ENCODE assay signal across 9 cellular contexts in the genomic region with DNA sequence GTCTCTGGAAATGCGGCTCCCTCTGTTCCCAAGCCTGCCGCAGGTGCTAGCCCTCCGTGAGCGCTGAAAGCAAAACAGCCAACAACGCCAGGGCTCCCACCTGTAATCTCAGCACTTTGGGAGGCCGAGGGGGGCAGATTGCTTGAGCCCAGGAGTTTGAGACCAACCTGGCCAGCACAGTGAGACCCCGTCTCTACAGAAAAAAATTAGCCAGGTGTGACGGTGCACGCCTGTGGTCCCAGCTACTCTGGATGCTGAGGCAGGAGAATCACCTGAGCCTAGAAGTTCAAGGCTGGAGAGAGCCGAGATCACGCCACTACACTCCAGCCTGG. TPM values are rescaled to one million over a fixed set of nuclear protein-coding genes. Genes with fewer than 3 reads are reported as not detected.
DNase-seq lines count a peak whose midpoint lies in the region; ATAC-seq, FAIRE-seq and TF ChIP-seq lines count a peak whose summit lies in the region.
"Had no signal": no experiment of that assay in that cellular context is flagged by ENCODE, and none has a peak within 500 bp of the region (broad histone marks: within the 10 kb centered on the region; RNA-seq: fewer than 3 reads in every experiment).

No MANE protein-coding gene starts in this region.

- peak overlapping the region; percentile 94 for H2BK5ac ChIP-seq in neuronal stem cell (ENCODE audit: low read length)

- H3K9ac ChIP-seq in endothelial cell of umbilical vein (replicated peaks; ENCODE audit: extremely low read depth, insufficient read depth, low read length) (peak overlapping the region; percentile 68), neuronal stem cell (ENCODE audit: low read depth, low read length, poor library complexity) (no peak overlapping the region)

- peak overlapping the region; percentile 81 to 95 (median 94) for H3K4me3 Mint-ChIP-seq in IgD-negative memory B cell

- H3K9me3 ChIP-seq in endothelial cell of umbilical vein (replicated peaks; ENCODE audit: control insufficient read depth, insufficient read depth, low read length) = no peaks in the 10 kb centered on the region
- H3K9me3 ChIP-seq in neuronal stem cell (replicated peaks in 1 of 2; ENCODE audit: control insufficient read depth in 2 of 2, insufficient read depth in 1 of 2, low read depth in 1 of 2, low read length in 2 of 2) = peaks cover 6% of the 10 kb centered on the region in 2 donors

- TF ChIP-seq POLR2A in endothelial cell of umbilical vein (IDR thresholded peaks at IDR 0.05; ENCODE audit: low read depth, low read length) = no peak

- POLR2A ChIA-PET in AG04449 (lab: Yijun Ruan, JAX) (interaction anchor here (1.0 to 2.1 kb wide), 9 partner anchors 9 to 203 kb away, joined by 3 to 20 read pairs (median 7); a partner anchor contains a TSS), endothelial cell of umbilical vein (lab: Charles Lee) (interaction anchor here (1.7 to 1.9 kb wide), 2 partner anchors 41 to 43 kb away, joined by 4 to 9 read pairs; a partner anchor contains a TSS)

- no peak overlapping the region for H4K8ac ChIP-seq in neuronal stem cell (ENCODE audit: low read depth, low read length)

- peak overlapping the region; percentile 96 to 98 (median 97) for H3K27ac Mint-ChIP-seq in IgD-negative memory B cell

- no peak overlapping the region for H3K14ac ChIP-seq in neuronal stem cell (ENCODE audit: low read length)

- intact Hi-C loops in endothelial cell of umbilical vein (cut with micrococcal nuclease) = loop anchor here (5.0 kb wide), 1 partner anchor 205 kb away; a partner anchor contains a TSS

- H2BK15ac ChIP-seq in neuronal stem cell (ENCODE audit: low read length) = no peak overlapping the region

- dilution Hi-C loops in endothelial cell of umbilical vein (cut with MboI; ENCODE audit: extremely low pct_ligation_motif_present, low sequenced_read_pairs) = no loop called here

- H2AK5ac ChIP-seq in neuronal stem cell (ENCODE audit: low read depth, low read length) = peak overlapping the region; percentile 85

- H3K27ac ChIP-seq in endothelial cell of umbilical vein (ENCODE audit: insufficient read depth, low read depth, low read length) = peak overlapping the region; percentile 79
- peak overlapping the region; percentile 83 for H3K27ac ChIP-seq in neuronal stem cell (replicated peaks; ENCODE audit: low read length)

- H2BK120ac ChIP-seq in neuronal stem cell (ENCODE audit: low read depth, low read length) = peak overlapping the region; percentile 19

- H3K23ac ChIP-seq in neuronal stem cell (ENCODE audit: low read depth, low read length, poor library complexity) = no peak overlapping the region

- no peak overlapping the region for H2BK12ac ChIP-seq in neuronal stem cell (ENCODE audit: low read length)

- DNase-seq in AG04449 (ENCODE audit: low read depth, low spot score) (no peak), endothelial cell of umbilical vein (ENCODE audit: low read depth, low spot score) (no peak), neuronal stem cell (ENCODE audit: low spot score) (no peak), mucosa of gallbladder (ENCODE audit: low spot score) (no peak), SKM-1 (lab: John Stamatoyannopoulos, UW; ENCODE audit: unreplicated experiment) (no peak), OCI-M1 (lab: John Stamatoyannopoulos, UW) (no peak)
- DNase-seq: NCI-H1436 had no signal

- no CpG with 5 or more reads among the region's 11 CpGs for WGBS in neuronal stem cell (ENCODE audit: extremely low coverage in 2 of 2, insufficient read length in 2 of 2, insufficient replicate concordance in 1 of 2), 2 donors

- TF ChIP-seq CTCF in AG04449 (IDR thresholded peaks at IDR 0.05; ENCODE audit: insufficient read depth, low read length, missing control alignments) (no peak), endothelial cell of umbilical vein (IDR thresholded peaks at IDR 0.05; ENCODE audit: extremely low read depth in 1 of 2, insufficient read depth in 1 of 2, low read depth in 1 of 2, low read length in 2 of 2) (no peak)

- peaks cover 2% of the 10 kb centered on the region for H3K79me1 ChIP-seq in neuronal stem cell (ENCODE audit: low read depth, low read length)

- no peaks in the 10 kb centered on the region for H3K27me3 Mint-ChIP-seq in IgD-negative memory B cell

- H4K91ac ChIP-seq in neuronal stem cell (ENCODE audit: low read depth, low read length, poor library complexity) = no peak overlapping the region

- H3K4me1 ChIP-seq in endothelial cell of umbilical vein (ENCODE audit: control insufficient read depth, extremely low read depth, insufficient read depth, low read length) (peaks cover 20% of the 10 kb centered on the region), neuronal stem cell (ENCODE audit: control insufficient read depth in 2 of 2, insufficient read depth in 1 of 2, low read depth in 1 of 2, low read length in 2 of 2) (peaks cover 18 to 34% of the 10 kb centered on the region in 2 donors)

- ATAC-seq in GM21528 (IDR thresholded peaks at IDR 0.05; ENCODE audit: low FRiP score, unreplicated experiment) = no peak

- H3K79me2 ChIP-seq in endothelial cell of umbilical vein (ENCODE audit: control insufficient read depth, insufficient read depth, low read length) = no peaks in the 10 kb centered on the region

- H3K4me3 ChIP-seq in AG04449 (ENCODE audit: low read depth, low read length) (peak overlapping the region; percentile 60), endothelial cell of umbilical vein (replicated peaks in 1 of 3; ENCODE audit: insufficient read depth in 1 of 3, low read depth in 1 of 3, low read length in 3 of 3) (no peak overlapping the region), neuronal stem cell (ENCODE audit: low read length in 2 of 2) (peak overlapping the region in 1 of 2 donors; percentile 40)

- H3K36me3 ChIP-seq in endothelial cell of umbilical vein (ENCODE audit: control insufficient read depth in 2 of 2, extremely low read depth in 1 of 2, insufficient read depth in 2 of 2, low read length in 2 of 2) (no peaks in the 10 kb centered on the region), neuronal stem cell (replicated peaks in 1 of 2; ENCODE audit: control insufficient read depth in 2 of 2, insufficient read depth in 2 of 2, low read length in 2 of 2) (no peaks in the 10 kb centered on the region)

- FAIRE-seq in endothelial cell of umbilical vein (lab: Jason Lieb, UNC) = no peak

- H3K18ac ChIP-seq in neuronal stem cell (ENCODE audit: low read length) = peak overlapping the region; percentile 98

- no peaks in the 10 kb centered on the region for H3K9me3 Mint-ChIP-seq in IgD-negative memory B cell

- peaks cover 29 to 42% (median 33%) of the 10 kb centered on the region in 3 donors for H3K4me1 Mint-ChIP-seq in IgD-negative memory B cell

- H2AFZ ChIP-seq in endothelial cell of umbilical vein (ENCODE audit: low read depth, low read length) (peak overlapping the region; percentile 33), neuronal stem cell (ENCODE audit: low read length) (peak overlapping the region; percentile 91)

- H3K36me3 Mint-ChIP-seq in IgD-negative memory B cell = peaks cover 2% of the 10 kb centered on the region

- H4K20me1 ChIP-seq in endothelial cell of umbilical vein (replicated peaks; ENCODE audit: control insufficient read depth, extremely low read depth, insufficient read depth, low read length) = no peaks in the 10 kb centered on the region

- H3K27me3 ChIP-seq in endothelial cell of umbilical vein (ENCODE audit: control insufficient read depth in 2 of 2, insufficient read depth in 2 of 2, low read length in 2 of 2) (no peaks in the 10 kb centered on the region), neuronal stem cell (ENCODE audit: control insufficient read depth in 3 of 3, insufficient read depth in 3 of 3, low read depth in 1 of 3, low read length in 3 of 3) (peaks cover 0 to 4% (median 0%) of the 10 kb centered on the region in 3 experiments)

- BruUV-seq in endothelial cell of umbilical vein (replicated peaks; lab: Mats Ljungman, UMichigan) = no TSS peak

- peak overlapping the region; percentile 69 for H3K4ac ChIP-seq in neuronal stem cell (ENCODE audit: low read length)

- H3K9me1 ChIP-seq in endothelial cell of umbilical vein (replicated peaks; ENCODE audit: control insufficient read depth, extremely low read depth, insufficient read depth, low read length) = no peaks in the 10 kb centered on the region

- H3K4me2 ChIP-seq in endothelial cell of umbilical vein (ENCODE audit: insufficient read depth, low read length) (no peak overlapping the region), neuronal stem cell (ENCODE audit: insufficient read depth, low read length, poor library complexity, severe bottlenecking) (peak overlapping the region; percentile 51)

- CTCF ChIA-PET in AG04449 (lab: Yijun Ruan, JAX) = interaction anchor here (0.5 to 7.9 kb wide), 13 partner anchors 8 to 328 kb away, joined by 3 to 109 read pairs (median 4); no protein-coding TSS in a partner anchor
- CTCF ChIA-PET in endothelial cell of umbilical vein (lab: Charles Lee) = interaction anchor here (0.5 to 3.5 kb wide), 6 partner anchors 8 to 55 kb away, joined by 3 to 25 read pairs (median 4); no protein-coding TSS in a partner anchor

TF ChIP-seq in endothelial cell of umbilical vein, 7 proteins besides CTCF, POLR2A, EP300 and RAD21:
- TF ChIP-seq JUN (IDR thresholded peaks at IDR 0.05; ENCODE audit: borderline replicate concordance, insufficient read depth, insufficient read length, low read depth) = no peak

RNA-seq across cellular contexts. Expression of a gene that starts 41.3 kb away (rescaled TPM):
- polyA plus RNA-seq in IgD-negative memory B cell (2,664 TPM), endothelial cell of umbilical vein (273 and 404 TPM in 2 replicates)
- total RNA-seq in endothelial cell of umbilical vein (1,418 and 1,488 TPM in 2 replicates), mucosa of gallbladder (763 TPM)
- polyA plus RNA-seq in endothelial cell of umbilical vein (2011; cell fraction: cytosol; rRNA removed) = 749 and 766 TPM in 2 replicates
- 329 and 598 TPM in 2 replicates for polyA plus RNA-seq in endothelial cell of umbilical vein (2011; cell fraction: nucleus; rRNA removed)
- polyA plus RNA-seq in endothelial cell of umbilical vein (2012) = 1,179 and 1,542 TPM in 2 replicates
- 229 and 282 TPM in 2 replicates for polyA minus RNA-seq in endothelial cell of umbilical vein
- polyA minus RNA-seq in endothelial cell of umbilical vein (2011; cell fraction: cytosol; rRNA and poly(A)+ RNA removed) = 411 TPM
- 112 and 238 TPM in 2 replicates for polyA minus RNA-seq in endothelial cell of umbilical vein (2011; cell fraction: nucleus; rRNA and poly(A)+ RNA removed)
- polyA plus RNA-seq in neuronal stem cell (2013, experiment 1 of 2) = 3,606 TPM
- polyA plus RNA-seq in neuronal stem cell (2013, experiment 2 of 2) = 3,678 TPM
